In the genomic region with DNA sequence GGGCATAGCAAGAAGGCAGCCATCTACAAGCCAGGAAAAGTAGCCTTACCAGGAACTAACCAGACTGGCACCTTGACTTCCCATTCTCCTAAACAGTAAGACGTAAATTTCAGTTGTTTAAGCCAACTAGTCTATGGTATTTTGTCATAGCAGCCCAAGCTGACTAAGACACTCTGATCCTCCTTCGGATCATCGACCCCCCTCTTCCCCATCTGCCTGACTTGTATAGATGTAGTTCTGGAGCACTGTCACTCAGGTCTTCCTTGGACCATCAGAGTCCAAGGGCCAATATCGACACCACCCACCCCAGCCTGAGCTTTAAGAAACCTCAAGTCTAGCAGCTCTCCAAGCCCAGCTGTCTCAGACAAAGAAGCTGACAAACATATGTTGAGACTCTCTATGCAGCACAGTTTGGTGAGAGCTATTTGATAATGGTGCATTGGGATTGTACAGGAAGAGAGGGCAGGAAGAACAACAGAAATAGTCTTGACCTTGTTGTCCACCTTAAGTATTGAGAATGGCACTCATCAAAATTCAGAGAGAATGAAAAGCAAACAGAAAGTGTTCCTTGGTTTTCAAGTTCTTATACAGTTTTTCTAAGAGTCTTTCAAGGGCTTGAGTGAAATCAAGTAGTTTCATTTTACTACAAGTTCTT, we compare ENCODE assay signal across 13 cellular contexts.
DNase-seq lines count a peak whose midpoint lies in the region; ATAC-seq and TF ChIP-seq lines count a peak whose summit lies in the region.
"Had no signal": no experiment of that assay in that cellular context is flagged by ENCODE, and none has a peak within 500 bp of the region (broad histone marks: within the 10 kb centered on the region; RNA-seq: fewer than 3 reads in every experiment).

No MANE protein-coding gene starts in this region.

- DNase-seq in activated naive CD4-positive, alpha-beta T cell treated with anti-CD3 and anti-CD28 coated beads for 36 hours = no peak
- no peak for DNase-seq in activated naive CD4-positive, alpha-beta T cell treated with Interleukin-2 at 50 U/mL for 16 hours
- DNase-seq in fibroblast of mammary gland (ENCODE audit: low read depth) (peak; percentile 27), aorta (no peak), germinal center (ENCODE audit: low spot score) (no peak), HUDEP-2 (lab: John Stamatoyannopoulos, UW; ENCODE audit: unreplicated experiment in 76 of 76) (no peak)
- DNase-seq in activated effector memory CD4-positive, alpha-beta T cell treated with Interleukin-2 at 50 U/mL for 16 hours = no peak
- DNase-seq: adrenal gland; DND-41; hippocampal formation; NCI-H1417; stimulated activated CD8-positive, alpha-beta memory T cell treated with anti-CD3 and anti-CD28 coated beads, Interleukin-4, amount 100 ng/mL, for 48 hours had no signal

- H3K9me3 ChIP-seq in aorta (ENCODE audit: control insufficient read depth, low read length) = no peaks in the 10 kb centered on the region
- H3K9me3 ChIP-seq: adrenal gland had no signal

- H3K27ac ChIP-seq in aorta (ENCODE audit: low read depth in 1 of 2, low read length in 2 of 2) = peak overlapping the region; percentile 33 to 97
- H3K27ac ChIP-seq: adrenal gland had no signal

- no peaks in the 10 kb centered on the region for H3K36me3 ChIP-seq in aorta (ENCODE audit: control insufficient read depth in 1 of 2, insufficient read depth in 2 of 2, low read length in 1 of 2)
- H3K36me3 ChIP-seq: adrenal gland had no signal

- H3K4me1 Mint-ChIP-seq in activated naive CD4-positive, alpha-beta T cell treated with anti-CD3 and anti-CD28 coated beads for 36 hours (ENCODE audit: low read depth) = peaks cover 40% of the 10 kb centered on the region

- no peaks in the 10 kb centered on the region for H3K9me3 Mint-ChIP-seq in activated naive CD4-positive, alpha-beta T cell treated with anti-CD3 and anti-CD28 coated beads for 36 hours

- CTCF ChIA-PET in activated naive CD4-positive, alpha-beta T cell treated with anti-CD3 and anti-CD28 coated beads for 36 hours (lab: Charles Lee) = interaction anchor here (1.4 to 1.9 kb wide), 3 partner anchors 10 to 365 kb away, joined by 4 to 6 read pairs (median 5); no protein-coding TSS in a partner anchor

- H3K4me3 ChIP-seq in fibroblast of mammary gland (ENCODE audit: control insufficient read depth, low read depth, low read length) (no peak overlapping the region), aorta (ENCODE audit: low read length in 2 of 2) (no peak overlapping the region)
- H3K4me3 ChIP-seq: adrenal gland had no signal

- no peak for TF ChIP-seq CTCF in fibroblast of mammary gland (conservative IDR thresholded peaks at IDR 0.05; ENCODE audit: control insufficient read depth, insufficient read depth, low read depth, low read length)

- intact Hi-C loops in activated naive CD4-positive, alpha-beta T cell treated with anti-CD3 and anti-CD28 coated beads for 36 hours (cut with micrococcal nuclease) = loop anchor here (1.0 to 10.0 kb wide), 5 partner anchors 10 to 1301 kb away; partner anchors contain the start of genes BRIX1, RAD1 and TTC23L
- intact Hi-C loops in aorta (cut with DNase I) = loop anchor here (5.0 kb wide), 2 partner anchors 74 to 124 kb away; partner anchors contain the start of gene RAI14 (in 1 of the 2)

- ATAC-seq in HG03457 (IDR thresholded peaks at IDR 0.05; ENCODE audit: unreplicated experiment) (peak; percentile 6), aorta (ENCODE audit: low FRiP score) (no peak)

- H3K27ac Mint-ChIP-seq in activated naive CD4-positive, alpha-beta T cell treated with anti-CD3 and anti-CD28 coated beads for 36 hours = peak overlapping the region; percentile 87

- H3K4me3 Mint-ChIP-seq in activated naive CD4-positive, alpha-beta T cell treated with anti-CD3 and anti-CD28 coated beads for 36 hours = no peak overlapping the region

- no peaks in the 10 kb centered on the region for H3K36me3 Mint-ChIP-seq in activated naive CD4-positive, alpha-beta T cell treated with anti-CD3 and anti-CD28 coated beads for 36 hours (ENCODE audit: low read depth)

- peaks cover 5% of the 10 kb centered on the region for H3K27me3 Mint-ChIP-seq in activated naive CD4-positive, alpha-beta T cell treated with anti-CD3 and anti-CD28 coated beads for 36 hours (ENCODE audit: low read depth)

- H3K27me3 ChIP-seq in aorta (ENCODE audit: control insufficient read depth in 1 of 2, insufficient read depth in 2 of 2, low read length in 1 of 2) = no peaks in the 10 kb centered on the region
- H3K27me3 ChIP-seq: adrenal gland had no signal

- H3K4me1 ChIP-seq in aorta (ENCODE audit: control insufficient read depth in 1 of 2, insufficient read depth in 2 of 2, low read length in 2 of 2) = peaks cover 6 to 11% of the 10 kb centered on the region in 2 donors
- H3K4me1 ChIP-seq: adrenal gland had no signal

- WGBS in aorta, 2 donors = 48 to 51% methylated on average over 4 of the region's 4 CpGs
